Comparison of ENCODE assay signal across 27 cellular contexts in the genomic region with DNA sequence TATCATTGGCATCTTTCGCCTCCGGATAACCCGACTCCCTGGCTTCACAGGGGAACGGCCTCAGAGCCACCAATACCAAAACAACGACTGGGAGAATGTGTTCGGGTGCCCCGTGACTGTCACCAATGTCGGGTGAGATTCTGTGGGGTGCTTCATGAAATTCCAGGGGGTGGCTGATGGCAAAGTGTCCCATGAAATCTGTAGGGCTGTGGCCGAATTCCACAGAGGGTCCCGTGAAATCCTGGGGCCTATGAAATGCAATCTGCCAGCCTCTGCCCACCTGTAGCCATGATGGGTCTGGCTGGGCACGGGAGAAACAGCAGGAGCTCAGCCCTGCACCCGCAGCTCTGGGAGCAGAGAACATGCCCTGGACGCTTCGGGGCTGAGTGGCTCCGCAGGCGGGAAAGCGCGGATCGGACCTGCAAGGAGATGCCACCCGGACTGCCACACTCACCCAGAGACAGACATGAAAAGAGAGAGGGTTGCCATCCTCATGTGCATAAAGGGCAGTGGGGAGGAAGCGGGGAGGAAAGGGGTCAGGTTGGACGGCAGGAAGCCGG.
"Had no signal": no experiment of that assay in that cellular context is flagged by ENCODE, and none has a peak within 500 bp of the region (broad histone marks: within the 10 kb centered on the region; RNA-seq: fewer than 3 reads in every experiment).

No MANE protein-coding gene starts in this region.

- H3K9me3 Mint-ChIP-seq: naive thymus-derived CD8-positive, alpha-beta T cell; nephron; neural crest cell; stimulated activated naive B cell treated with anti-CD40 and anti-IgM and Interleukin-4, amounts not matched to agents 10 μg/mL and 1 μg/mL and 100 μg/mL, for 72 hours had no signal

- H3K27ac Mint-ChIP-seq: nephron; progenitor cell of endocrine pancreas; stimulated activated naive B cell treated with anti-CD40 and anti-IgM and Interleukin-4, amounts not matched to agents 10 μg/mL and 1 μg/mL and 100 μg/mL, for 72 hours had no signal

- H3K9me3 ChIP-seq: left lung, lower lobe of right lung, neutrophil, right atrium auricular region, right lobe of liver, stomach, testis, thyroid gland, transverse colon, upper lobe of left lung, vagina had no signal

- H3K4me3 Mint-ChIP-seq: naive thymus-derived CD8-positive, alpha-beta T cell; nephron; neural crest cell; stimulated activated naive B cell treated with anti-CD40 and anti-IgM and Interleukin-4, amounts not matched to agents 10 μg/mL and 1 μg/mL and 100 μg/mL, for 72 hours had no signal

- H3K27me3 ChIP-seq: neutrophil, right atrium auricular region, right lobe of liver, testis, thyroid gland, upper lobe of left lung, vagina had no signal

- H3K4me2 ChIP-seq: smooth muscle cell had no signal

- H3K4me3 ChIP-seq: left lung, lower lobe of right lung, right atrium auricular region, right lobe of liver, smooth muscle cell, stomach, testis, thyroid gland, transverse colon, upper lobe of left lung, vagina had no signal

- H2AFZ ChIP-seq: parathyroid adenoma had no signal

- H3K9ac ChIP-seq: parathyroid adenoma had no signal

- H3K36me3 ChIP-seq: left lung, lower lobe of right lung, neutrophil, right atrium auricular region, right lobe of liver, stomach, thyroid gland, transverse colon, upper lobe of left lung, vagina had no signal

- H3K27ac ChIP-seq: left lung, lower lobe of right lung, neutrophil, parathyroid adenoma, right atrium auricular region, right lobe of liver, stomach, testis, thyroid gland, transverse colon, upper lobe of left lung, vagina had no signal

- H3K4me1 ChIP-seq: left lung, testis had no signal

- ATAC-seq: left colon; left lung; lower lobe of right lung; naive thymus-derived CD8-positive, alpha-beta T cell; right lobe of liver; stimulated activated naive B cell treated with anti-CD40 and anti-IgM and Interleukin-4, amounts not matched to agents 10 μg/mL and 1 μg/mL and 100 μg/mL, for 72 hours; stimulated activated naive CD8-positive, alpha-beta T cell treated with anti-CD3 and anti-CD28 coated beads, Interleukin-15, Interleukin-2, amounts not matched to agents 100 U/mL and 50 U/mL, for 24 hours had no signal

- H3K4me1 Mint-ChIP-seq: neural crest cell; stimulated activated naive B cell treated with anti-CD40 and anti-IgM and Interleukin-4, amounts not matched to agents 10 μg/mL and 1 μg/mL and 100 μg/mL, for 72 hours had no signal

- DNase-seq: hippocampal formation; kidney; left colon; lower lobe of right lung; mammary epithelial cell; mesenchymal stem cell; naive thymus-derived CD8-positive, alpha-beta T cell; occipital lobe; right lobe of liver; stimulated activated CD4-positive, alpha-beta T cell treated with anti-CD3 and anti-CD28 coated beads, Interleukin-1b, Interleukin-23, amount 100 ng/mL, for 48 hours; stimulated activated CD4-positive, alpha-beta T cell treated with anti-CD3 and anti-CD28 coated beads, Interleukin-4, amount 100 ng/mL, for 1 hour; stimulated activated naive B cell treated with anti-CD40 and anti-IgM and Interleukin-4, amounts not matched to agents 10 μg/mL and 1 μg/mL and 100 μg/mL, for 72 hours; stimulated activated naive CD8-positive, alpha-beta T cell treated with anti-CD3 and anti-CD28 coated beads, Interleukin-15, Interleukin-2, amounts not matched to agents 100 U/mL and 50 U/mL, for 24 hours; stomach; testis; thyroid gland; transverse colon; upper lobe of left lung had no signal

- H3K36me3 Mint-ChIP-seq: naive thymus-derived CD8-positive, alpha-beta T cell; stimulated activated naive B cell treated with anti-CD40 and anti-IgM and Interleukin-4, amounts not matched to agents 10 μg/mL and 1 μg/mL and 100 μg/mL, for 72 hours had no signal
